ENCODE assay signal across 8 cellular contexts in the genomic region with DNA sequence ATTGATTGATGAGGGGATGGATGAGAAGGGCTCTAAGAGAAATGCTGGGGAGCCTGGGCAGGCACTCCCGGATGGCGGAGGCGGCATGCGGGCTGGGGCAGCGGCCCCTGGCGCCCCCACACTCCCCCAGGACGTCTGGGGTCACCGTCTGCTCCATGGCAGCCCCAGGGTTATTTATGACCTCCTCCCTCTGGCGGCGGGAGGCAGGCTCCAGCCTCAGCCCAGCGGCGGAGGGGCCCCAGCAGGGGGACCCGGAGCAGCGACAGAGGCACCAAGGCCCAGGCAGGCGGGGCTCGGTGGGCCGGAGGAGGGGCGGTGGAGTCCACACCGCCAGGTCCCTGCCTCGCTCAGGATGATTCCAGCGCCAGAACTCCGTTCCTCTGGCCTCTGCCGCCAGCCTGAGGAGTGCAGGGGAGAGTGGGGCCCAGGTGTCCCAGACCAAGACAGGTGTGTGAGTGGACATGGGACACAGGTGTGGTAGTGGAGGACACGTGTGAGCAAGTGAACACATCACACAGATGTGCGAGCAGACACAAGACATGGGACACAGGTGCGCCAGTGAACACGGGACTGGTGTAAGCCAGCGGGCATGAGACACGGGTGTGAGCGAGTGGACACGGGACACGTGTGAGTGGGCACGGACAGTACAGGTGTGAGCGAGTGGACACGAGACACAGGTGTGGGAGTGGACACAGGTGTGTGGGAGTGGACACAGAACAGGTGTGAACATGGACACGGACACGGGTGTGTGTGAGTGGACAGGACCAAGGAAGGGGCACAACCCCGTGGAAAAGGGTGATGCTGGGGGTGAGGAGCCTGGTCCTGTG. TPM values are rescaled to one million over a fixed set of nuclear protein-coding genes. Genes with fewer than 3 reads are reported as not detected.
A peak's percentile ranks its signal among the peaks of the same experiment; 100 is the strongest.
DNase-seq lines count a peak whose midpoint lies in the region; ATAC-seq and TF ChIP-seq lines count a peak whose summit lies in the region.

No MANE protein-coding gene starts in this region.

- intact Hi-C loops in left ventricle myocardium inferior (cut with micrococcal nuclease), result no loop called here

- H3K4me3 ChIP-seq in H7 (ENCODE audit: insufficient read depth, low read depth, low read length), result no peak overlapping the region
- H3K4me3 ChIP-seq in adipocyte (ENCODE audit: low read length), result peak overlapping the region; percentile 27
- peak overlapping the region; percentile 47 for H3K4me3 ChIP-seq in left ventricle myocardium inferior

- H3K27me3 ChIP-seq in H7 (ENCODE audit: control insufficient read depth, insufficient read depth, low read length) (peaks cover 78% of the 10 kb centered on the region), adipocyte (replicated peaks; ENCODE audit: control insufficient read depth, insufficient read depth, low read length) (no peaks in the 10 kb centered on the region), left ventricle myocardium inferior (ENCODE audit: low read depth) (peaks cover 100% of the 10 kb centered on the region)

- TF ChIP-seq CTCF in C4-2B (conservative IDR thresholded peaks at IDR 0.05) (no peak; the same call in 1 of the 2 replicates), left ventricle myocardium inferior (IDR thresholded peaks at IDR 0.05; ENCODE audit: borderline replicate concordance) (peak; percentile 77)

- no peak for ATAC-seq in GM21367 (IDR thresholded peaks at IDR 0.05; ENCODE audit: unreplicated experiment)
- ATAC-seq in HG03135 (IDR thresholded peaks at IDR 0.05; ENCODE audit: unreplicated experiment), result no peak

- H3K9me3 ChIP-seq in adipocyte (ENCODE audit: control insufficient read depth, low read length) (no peaks in the 10 kb centered on the region), left ventricle myocardium inferior (replicated peaks) (no peaks in the 10 kb centered on the region)

- H3K27ac ChIP-seq in C4-2B (peak overlapping the region; percentile 33), left ventricle myocardium inferior (replicated peaks) (no peak overlapping the region)

- peak overlapping the region; percentile 43 for H3K9ac ChIP-seq in adipocyte (ENCODE audit: low read length)

- H3K4me1 ChIP-seq in adipocyte (ENCODE audit: control insufficient read depth, insufficient read depth, low read length) (peaks cover 44% of the 10 kb centered on the region), left ventricle myocardium inferior (peaks cover 56% of the 10 kb centered on the region)

- H3K36me3 ChIP-seq in H7 (replicated peaks; ENCODE audit: control insufficient read depth, insufficient read depth, low read length) (no peaks in the 10 kb centered on the region), adipocyte (ENCODE audit: control insufficient read depth, insufficient read depth, low read length, severe bottlenecking) (no peaks in the 10 kb centered on the region), left ventricle myocardium inferior (no peaks in the 10 kb centered on the region)

- DNase-seq in H7 (peak; percentile 98), NCI-H460 (ENCODE audit: extremely low read depth, low read depth) (peak; percentile 46), adipocyte (ENCODE audit: low read depth) (peak; percentile 94), left ventricle myocardium inferior (peak; percentile 70), retina (peak; percentile 94)

RNA-seq across cellular contexts. Expression of gene SAMD11, which starts 2.5 kb away (rescaled TPM):
- 14.8 and 17.4 TPM in 2 replicates for total RNA-seq in H7 (2014; rRNA removed; shearing (Covaris generic))
- 1.4 and 4.9 TPM in 2 replicates for total RNA-seq in NCI-H460 (2014; rRNA removed; shearing (Covaris generic))
- 18.6 and 37.1 TPM in 2 replicates for polyA plus RNA-seq in NCI-H460 (2014; cell fraction: nucleus; rRNA removed)
- 2.4 TPM for total RNA-seq in left ventricle myocardium inferior

RNA-seq across cellular contexts. Expression of gene NOC2L, which starts 37.8 kb away (rescaled TPM):
- 239 and 287 TPM in 2 replicates for total RNA-seq in H7 (2014; rRNA removed; shearing (Covaris generic))
- 98.5 and 99.0 TPM in 2 replicates for total RNA-seq in NCI-H460 (2014; rRNA removed; shearing (Covaris generic))
- 151 and 184 TPM in 2 replicates for polyA plus RNA-seq in NCI-H460 (2014; cell fraction: nucleus; rRNA removed)
- 40.8 TPM for total RNA-seq in left ventricle myocardium inferior

RNA-seq across cellular contexts. Expression of gene KLHL17, which starts 39.2 kb away (rescaled TPM):
- 50.8 and 87.8 TPM in 2 replicates for total RNA-seq in H7 (2014; rRNA removed; shearing (Covaris generic))
- total RNA-seq in NCI-H460 (2014; rRNA removed; shearing (Covaris generic)), result 7.2 and 10.1 TPM in 2 replicates
- polyA plus RNA-seq in NCI-H460 (2014; cell fraction: nucleus; rRNA removed), result 215 and 308 TPM in 2 replicates
- 6.4 TPM for total RNA-seq in left ventricle myocardium inferior

RNA-seq across cellular contexts. Expression of gene PLEKHN1, which starts 45.1 kb away (rescaled TPM):
- 1.6 and 2.0 TPM in 2 replicates for total RNA-seq in H7 (2014; rRNA removed; shearing (Covaris generic))
- 0.43 and 0.84 TPM in 2 replicates for total RNA-seq in NCI-H460 (2014; rRNA removed; shearing (Covaris generic))
- 6.4 and 7.2 TPM in 2 replicates for polyA plus RNA-seq in NCI-H460 (2014; cell fraction: nucleus; rRNA removed)
- total RNA-seq in left ventricle myocardium inferior, result not detected

Comparison
In these comparisons a context has a peak if more than half of its experiments do, and no peak if none do; other contexts are left out.
1. DNase-seq: peak in every context shown above with its lines; median percentile 98 in H7; 94 in adipocyte; 94 in retina; 70 in left ventricle myocardium inferior; 46 in NCI-H460.